Comparison of ENCODE assay signal across 9 cellular contexts in genomic region chr11:102449651-102450570, GRCh38. TPM values are rescaled to one million over a fixed set of nuclear protein-coding genes. Genes with fewer than 3 reads are reported as not detected.
DNase-seq lines count a peak whose midpoint lies in the region; ATAC-seq and TF ChIP-seq lines count a peak whose summit lies in the region.
"Had no signal": no experiment of that assay in that cellular context is flagged by ENCODE, and none has a peak within 500 bp of the region (broad histone marks: within the 10 kb centered on the region; RNA-seq: fewer than 3 reads in every experiment).

No MANE protein-coding gene starts in this region.

- no peak for DNase-seq in activated CD4-positive, alpha-beta T cell treated with anti-CD3 and anti-CD28 coated beads, Interleukin-2, amount 10 ng/mL, durations not matched to agents 7 days and 5 days
- DNase-seq in activated CD4-positive, alpha-beta T cell treated with anti-CD3 and anti-CD28 coated beads for 1 hour = no peak
- no peak for DNase-seq in activated CD4-positive, alpha-beta memory T cell treated with anti-CD3 and anti-CD28 coated beads, Interleukin-2, amount 10 ng/mL, durations not matched to agents 7 days and 5 days
- peak; percentile 71 for DNase-seq in testis
- DNase-seq in posterior vena cava (ENCODE audit: low spot score) = no peak
- no peak for DNase-seq in ureter (ENCODE audit: low spot score)
- DNase-seq: activated CD4-positive, alpha-beta T cell treated with anti-CD3 and anti-CD28 coated beads, Interleukin-2, amount 50 U/mL, for 4 hours had no signal

- no peak for ATAC-seq in GM21381 (IDR thresholded peaks at IDR 0.05; ENCODE audit: unreplicated experiment)

- peaks cover 2 to 52% (median 40%) of the 10 kb centered on the region in 4 donors for H3K4me1 ChIP-seq in liver (ENCODE audit: control insufficient read depth in 4 of 4, insufficient read depth in 4 of 4, low read length in 3 of 4)
- H3K4me1 ChIP-seq in testis = peaks cover 7% of the 10 kb centered on the region

- H3K9me3 ChIP-seq in liver (ENCODE audit: control insufficient read depth in 4 of 4, low read length in 3 of 4) = no peaks in the 10 kb centered on the region
- no peaks in the 10 kb centered on the region for H3K9me3 ChIP-seq in testis

- H3K36me3 ChIP-seq in liver (ENCODE audit: control insufficient read depth in 4 of 4, insufficient read depth in 3 of 4, low read depth in 1 of 4, low read length in 3 of 4) (peaks cover 0 to 23% (median 18%) of the 10 kb centered on the region in 4 donors), testis (ENCODE audit: low read depth, missing control alignments) (no peaks in the 10 kb centered on the region)

- no peak for TF ChIP-seq POLR2A in testis (IDR thresholded peaks at IDR 0.05)

- H3K36me3 Mint-ChIP-seq in activated CD4-positive, alpha-beta T cell treated with anti-CD3 and anti-CD28 coated beads, Interleukin-2, amount 10 ng/mL, durations not matched to agents 7 days and 5 days (ENCODE audit: low read depth) = peaks cover 70% of the 10 kb centered on the region
- H3K36me3 Mint-ChIP-seq in activated CD4-positive, alpha-beta memory T cell treated with anti-CD3 and anti-CD28 coated beads, Interleukin-2, amount 10 ng/mL, durations not matched to agents 7 days and 5 days (ENCODE audit: low read depth) = peaks cover 69% of the 10 kb centered on the region

- peak overlapping the region; percentile 99 for H3K4me3 Mint-ChIP-seq in activated CD4-positive, alpha-beta T cell treated with anti-CD3 and anti-CD28 coated beads, Interleukin-2, amount 10 ng/mL, durations not matched to agents 7 days and 5 days
- peak overlapping the region; percentile 96 for H3K4me3 Mint-ChIP-seq in activated CD4-positive, alpha-beta memory T cell treated with anti-CD3 and anti-CD28 coated beads, Interleukin-2, amount 10 ng/mL, durations not matched to agents 7 days and 5 days

- TF ChIP-seq CTCF in liver (IDR thresholded peaks at IDR 0.05; ENCODE audit: low read depth, low read length, missing input control) = no peak
- no peak for TF ChIP-seq CTCF in testis (IDR thresholded peaks at IDR 0.05)

- CTCF ChIA-PET in activated CD4-positive, alpha-beta T cell treated with anti-CD3 and anti-CD28 coated beads, Interleukin-2, amount 10 ng/mL, durations not matched to agents 7 days and 5 days (lab: Charles Lee) = interaction anchor here (1.0 to 2.2 kb wide), 2 partner anchors 10 to 37 kb away, joined by 3 to 9 read pairs; no protein-coding TSS in a partner anchor
- CTCF ChIA-PET in activated CD4-positive, alpha-beta memory T cell treated with anti-CD3 and anti-CD28 coated beads, Interleukin-2, amount 10 ng/mL, durations not matched to agents 7 days and 5 days (lab: Charles Lee) = interaction anchor here (0.8 to 2.4 kb wide), 4 partner anchors 46 to 156 kb away, joined by 4 to 16 read pairs (median 8); no protein-coding TSS in a partner anchor

- WGBS in liver = 62% methylated on average over 7 of the region's 7 CpGs
- 43 to 55% methylated on average over 7 of the region's 7 CpGs for WGBS in testis, 2 donors

- peak overlapping the region; percentile 97 for H3K27ac Mint-ChIP-seq in activated CD4-positive, alpha-beta T cell treated with anti-CD3 and anti-CD28 coated beads, Interleukin-2, amount 10 ng/mL, durations not matched to agents 7 days and 5 days
- H3K27ac Mint-ChIP-seq in activated CD4-positive, alpha-beta memory T cell treated with anti-CD3 and anti-CD28 coated beads, Interleukin-2, amount 10 ng/mL, durations not matched to agents 7 days and 5 days = peak overlapping the region; percentile 74

- peak overlapping the region; percentile 49 to 99 for H3K27ac ChIP-seq in liver (ENCODE audit: low read depth in 1 of 2, low read length in 2 of 2)
- H3K27ac ChIP-seq in testis = peak overlapping the region; percentile 92 to 94

- H3K27me3 ChIP-seq in liver (ENCODE audit: control insufficient read depth in 4 of 4, insufficient read depth in 4 of 4, low read length in 3 of 4) (no peaks in the 10 kb centered on the region), testis (no peaks in the 10 kb centered on the region)

- H3K4me3 ChIP-seq in liver (ENCODE audit: low read depth in 1 of 3, low read length in 3 of 3) (peak overlapping the region in 2 of 3 donors; percentile 79 to 89), testis (peak overlapping the region in 1 of 2 donors; percentile 98)

- H3K27me3 Mint-ChIP-seq in activated CD4-positive, alpha-beta T cell treated with anti-CD3 and anti-CD28 coated beads, Interleukin-2, amount 10 ng/mL, durations not matched to agents 7 days and 5 days = no peaks in the 10 kb centered on the region
- H3K27me3 Mint-ChIP-seq in activated CD4-positive, alpha-beta memory T cell treated with anti-CD3 and anti-CD28 coated beads, Interleukin-2, amount 10 ng/mL, durations not matched to agents 7 days and 5 days = no peaks in the 10 kb centered on the region

- intact Hi-C loops in testis (cut with DNase I; ENCODE audit: low total_unique reads) = no loop called here
- intact Hi-C loops in posterior vena cava (cut with DNase I) = no loop called here

- peak overlapping the region in 1 of 2 donors; percentile 97 for H3K9ac ChIP-seq in liver (ENCODE audit: low read depth in 1 of 2, low read length in 2 of 2)

- POLR2A ChIA-PET in activated CD4-positive, alpha-beta T cell treated with anti-CD3 and anti-CD28 coated beads, Interleukin-2, amount 10 ng/mL, durations not matched to agents 7 days and 5 days (lab: Charles Lee) = no interaction called here
- POLR2A ChIA-PET in activated CD4-positive, alpha-beta memory T cell treated with anti-CD3 and anti-CD28 coated beads, Interleukin-2, amount 10 ng/mL, durations not matched to agents 7 days and 5 days (lab: Charles Lee) = interaction anchor here (0.6 to 2.3 kb wide), 6 partner anchors 20 to 131 kb away, joined by 3 to 17 read pairs (median 3); no protein-coding TSS in a partner anchor

- H3K4me1 Mint-ChIP-seq in activated CD4-positive, alpha-beta T cell treated with anti-CD3 and anti-CD28 coated beads, Interleukin-2, amount 10 ng/mL, durations not matched to agents 7 days and 5 days = peaks cover 76% of the 10 kb centered on the region
- peaks cover 83% of the 10 kb centered on the region for H3K4me1 Mint-ChIP-seq in activated CD4-positive, alpha-beta memory T cell treated with anti-CD3 and anti-CD28 coated beads, Interleukin-2, amount 10 ng/mL, durations not matched to agents 7 days and 5 days

- no peak for TF ChIP-seq RAD21 in liver (IDR thresholded peaks at IDR 0.05)

- peaks cover 2% of the 10 kb centered on the region for H3K9me3 Mint-ChIP-seq in activated CD4-positive, alpha-beta T cell treated with anti-CD3 and anti-CD28 coated beads, Interleukin-2, amount 10 ng/mL, durations not matched to agents 7 days and 5 days
- peaks cover 6% of the 10 kb centered on the region for H3K9me3 Mint-ChIP-seq in activated CD4-positive, alpha-beta memory T cell treated with anti-CD3 and anti-CD28 coated beads, Interleukin-2, amount 10 ng/mL, durations not matched to agents 7 days and 5 days

TF ChIP-seq in liver, 16 proteins besides CTCF, POLR2A, EP300 and RAD21:
- TF ChIP-seq TAF1 (conservative IDR thresholded peaks at IDR 0.05) (no peak), HNF4A (conservative IDR thresholded peaks at IDR 0.05) (no peak), FOXA1 (IDR thresholded peaks at IDR 0.05) (no peak), YY1 (IDR thresholded peaks at IDR 0.05) (no peak), GABPA (IDR thresholded peaks at IDR 0.05 in 1 of 2, conservative IDR thresholded peaks at IDR 0.05 in 1 of 2) (no peak), HNF4G (IDR thresholded peaks at IDR 0.05) (no peak)
- TF ChIP-seq, protein P1, sequence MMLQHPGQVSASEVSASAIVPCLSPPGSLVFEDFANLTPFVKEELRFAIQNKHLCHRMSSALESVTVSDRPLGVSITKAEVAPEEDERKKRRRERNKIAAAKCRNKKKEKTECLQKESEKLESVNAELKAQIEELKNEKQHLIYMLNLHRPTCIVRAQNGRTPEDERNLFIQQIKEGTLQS (IDR thresholded peaks at IDR 0.05) = no peak
TF ChIP-seq in liver: peak in this region for 0.

RNA-seq across cellular contexts. Expression of gene TMEM123, which starts 2.7 kb away (rescaled TPM):
- 100 to 1,000 TPM; 489 to 694 TPM for total RNA-seq in activated CD4-positive, alpha-beta T cell treated with anti-CD3 and anti-CD28 coated beads, Interleukin-2, amount 10 ng/mL, durations not matched to agents 7 days and 5 days
- total RNA-seq in activated CD4-positive, alpha-beta memory T cell treated with anti-CD3 and anti-CD28 coated beads, Interleukin-2, amount 10 ng/mL, durations not matched to agents 7 days and 5 days = 100 to 1,000 TPM; 331 to 343 TPM
- total RNA-seq in liver (100 to 1,000 TPM; 105 to 140 TPM), testis (100 to 1,000 TPM; 177 to 218 TPM), posterior vena cava (100 to 1,000 TPM in 1 of 2 donors, 10 to 100 TPM in 1; 99.5 to 103 TPM), ureter (249 TPM)
- polyA plus RNA-seq in liver (100 to 1,000 TPM; 101 to 109 TPM), testis (ENCODE audit: insufficient read depth, low read depth, low replicate concordance) (137 TPM)
